In genomic region chr11:111612211-111612610, GRCh38 we compare ENCODE assay signal across 19 cellular contexts. TPM values are rescaled to one million over a fixed set of nuclear protein-coding genes. Genes with fewer than 3 reads are reported as not detected.
DNase-seq lines count a peak whose midpoint lies in the region; ATAC-seq and TF ChIP-seq lines count a peak whose summit lies in the region.
"Had no signal": no experiment of that assay in that cellular context is flagged by ENCODE, and none has a peak within 500 bp of the region (broad histone marks: within the 10 kb centered on the region; RNA-seq: fewer than 3 reads in every experiment).

No MANE protein-coding gene starts in this region.

- peak overlapping the region; percentile 54 for H3K27ac ChIP-seq in fibroblast of lung (ENCODE audit: insufficient read depth, low read length)

- H4K20me1 ChIP-seq in fibroblast of lung (ENCODE audit: control insufficient read depth, extremely low read depth, insufficient read depth, low read length): no peaks in the 10 kb centered on the region

- H3K27me3 ChIP-seq in fibroblast of lung (ENCODE audit: control insufficient read depth, insufficient read depth, low read length): no peaks in the 10 kb centered on the region
- H3K27me3 ChIP-seq: dorsolateral prefrontal cortex, stomach had no signal

- no peak for ATAC-seq in esophagus mucosa
- no peak for ATAC-seq in activated naive CD4-positive, alpha-beta T cell treated with anti-CD3 and anti-CD28 coated beads, Interleukin-2, amount 50 U/mL, for 72 hours
- ATAC-seq: activated CD8-positive, alpha-beta memory T cell treated with anti-CD3 and anti-CD28 coated beads, Interleukin-2, amount 10 ng/mL, durations not matched to agents 7 days and 5 days; activated T-helper 17 cell treated with anti-CD3 and anti-CD28 coated beads, Interleukin-2, amount 50 U/mL, for 72 hours had no signal

- H3K4me3 ChIP-seq in fibroblast of lung (replicated peaks in 1 of 4; ENCODE audit: control extremely low read depth in 1 of 4, insufficient read depth in 1 of 4, low read depth in 3 of 4, low read length in 4 of 4): no peak overlapping the region
- H3K4me3 ChIP-seq: dorsolateral prefrontal cortex, stomach had no signal

- BruUV-seq in Calu3 (replicated peaks; lab: Mats Ljungman, UMichigan): no TSS peak

- H3K4me3 Mint-ChIP-seq in nephron progenitor cell: no peak overlapping the region
- no peak overlapping the region for H3K4me3 Mint-ChIP-seq in Calu3 (ENCODE audit: low read depth, unreplicated experiment)
- H3K4me3 Mint-ChIP-seq: activated CD8-positive, alpha-beta memory T cell treated with anti-CD3 and anti-CD28 coated beads, Interleukin-2, amount 10 ng/mL, durations not matched to agents 7 days and 5 days; activated T-helper 17 cell treated with anti-CD3 and anti-CD28 coated beads, Interleukin-2, amount 50 U/mL, for 72 hours; type B pancreatic cell had no signal

- H3K36me3 ChIP-seq in fibroblast of lung (ENCODE audit: control insufficient read depth, insufficient read depth, low read length): no peaks in the 10 kb centered on the region

- H3K27ac Mint-ChIP-seq in nephron progenitor cell: peak overlapping the region; percentile 41
- H3K27ac Mint-ChIP-seq in Calu3 (ENCODE audit: unreplicated experiment): no peak overlapping the region
- H3K27ac Mint-ChIP-seq in activated naive CD4-positive, alpha-beta T cell treated with anti-CD3 and anti-CD28 coated beads, Interleukin-2, amount 50 U/mL, for 72 hours: no peak overlapping the region
- H3K27ac Mint-ChIP-seq: activated CD8-positive, alpha-beta memory T cell treated with anti-CD3 and anti-CD28 coated beads, Interleukin-2, amount 10 ng/mL, durations not matched to agents 7 days and 5 days; activated T-helper 17 cell treated with anti-CD3 and anti-CD28 coated beads, Interleukin-2, amount 50 U/mL, for 72 hours; type B pancreatic cell had no signal

- H3K9me3 ChIP-seq in fibroblast of lung (ENCODE audit: control insufficient read depth, insufficient read depth, low read depth, low read length): no peaks in the 10 kb centered on the region
- H3K9me3 ChIP-seq: stomach had no signal

- peaks cover 1% of the 10 kb centered on the region for H3K36me3 Mint-ChIP-seq in nephron progenitor cell (ENCODE audit: low read depth)
- no peaks in the 10 kb centered on the region for H3K36me3 Mint-ChIP-seq in Calu3 (ENCODE audit: insufficient read depth, unreplicated experiment)
- H3K36me3 Mint-ChIP-seq in activated naive CD4-positive, alpha-beta T cell treated with anti-CD3 and anti-CD28 coated beads, Interleukin-2, amount 50 U/mL, for 72 hours: no peaks in the 10 kb centered on the region
- H3K36me3 Mint-ChIP-seq: activated CD8-positive, alpha-beta memory T cell treated with anti-CD3 and anti-CD28 coated beads, Interleukin-2, amount 10 ng/mL, durations not matched to agents 7 days and 5 days had no signal

- TF ChIP-seq CTCF in fibroblast of lung (conservative IDR thresholded peaks at IDR 0.05 in 1 of 2, IDR thresholded peaks at IDR 0.05 in 1 of 2; ENCODE audit: low read depth in 1 of 2, low read length in 2 of 2) (no peak), nephron progenitor cell (IDR thresholded peaks at IDR 0.05) (no peak), Calu3 (IDR thresholded peaks at IDR 0.05; ENCODE audit: unreplicated experiment) (no peak)

- intact Hi-C loops in Calu3 (cut with micrococcal nuclease; ENCODE audit: unreplicated experiment): no loop called here

- CTCF ChIA-PET in Calu3 (lab: Charles Lee): interaction anchor here (0.5 kb wide), 1 partner anchor 16 kb away, joined by 4 read pairs; no protein-coding TSS in a partner anchor

- no peaks in the 10 kb centered on the region for H3K27me3 Mint-ChIP-seq in nephron progenitor cell (ENCODE audit: low read depth, poor library complexity)
- no peaks in the 10 kb centered on the region for H3K27me3 Mint-ChIP-seq in Calu3 (ENCODE audit: unreplicated experiment)
- H3K27me3 Mint-ChIP-seq: activated CD8-positive, alpha-beta memory T cell treated with anti-CD3 and anti-CD28 coated beads, Interleukin-2, amount 10 ng/mL, durations not matched to agents 7 days and 5 days; activated T-helper 17 cell treated with anti-CD3 and anti-CD28 coated beads, Interleukin-2, amount 50 U/mL, for 72 hours; type B pancreatic cell had no signal

- peak; percentile 38 for DNase-seq in GM03348 (ENCODE audit: low spot score)
- peak; percentile 28 for DNase-seq in NCI-H226
- peak; percentile 64 to 87 for DNase-seq in fibroblast of lung (ENCODE audit: low read depth in 2 of 2)
- DNase-seq in nephron progenitor cell: no peak
- no peak for DNase-seq in activated CD4-positive, alpha-beta T cell treated with anti-CD3 and anti-CD28 coated beads for 1 hour
- DNase-seq in Calu3: no peak
- no peak for DNase-seq in activated naive CD4-positive, alpha-beta T cell treated with anti-CD3 and anti-CD28 coated beads, Interleukin-2, amount 50 U/mL, for 72 hours (ENCODE audit: low spot score in 2 of 2)
- DNase-seq: activated CD8-positive, alpha-beta memory T cell treated with anti-CD3 and anti-CD28 coated beads, Interleukin-2, amount 10 ng/mL, durations not matched to agents 7 days and 5 days; dorsolateral prefrontal cortex; left cardiac atrium; NCI-H1105 treated with DMSO at 0.1 percent for 48 hours; NCI-H510A; RPMI8226; stimulated activated CD4-positive, alpha-beta T cell treated with anti-CD3 and anti-CD28 coated beads, Interleukin-4, amount 100 ng/mL, for 4 hours; stomach; T1000 had no signal

- no peak overlapping the region for H3K9ac ChIP-seq in fibroblast of lung (ENCODE audit: insufficient read depth, low read length)

- peaks cover 14% of the 10 kb centered on the region for H3K79me2 ChIP-seq in fibroblast of lung (ENCODE audit: control insufficient read depth, insufficient read depth, low read length)

- H2AFZ ChIP-seq in fibroblast of lung (ENCODE audit: low read length): no peak overlapping the region

- H3K9me3 Mint-ChIP-seq in nephron progenitor cell (no peaks in the 10 kb centered on the region), Calu3 (ENCODE audit: low read depth, unreplicated experiment) (no peaks in the 10 kb centered on the region)
- no peaks in the 10 kb centered on the region for H3K9me3 Mint-ChIP-seq in activated naive CD4-positive, alpha-beta T cell treated with anti-CD3 and anti-CD28 coated beads, Interleukin-2, amount 50 U/mL, for 72 hours
- H3K9me3 Mint-ChIP-seq: activated T-helper 17 cell treated with anti-CD3 and anti-CD28 coated beads, Interleukin-2, amount 50 U/mL, for 72 hours; type B pancreatic cell had no signal

- H3K4me1 ChIP-seq in fibroblast of lung (ENCODE audit: control insufficient read depth, extremely low read depth, insufficient read depth, low read length): peaks cover 5% of the 10 kb centered on the region

- peak overlapping the region; percentile 29 for H3K4me2 ChIP-seq in fibroblast of lung (ENCODE audit: extremely low read depth, insufficient read depth, low read length)

- H3K4me1 Mint-ChIP-seq in nephron progenitor cell (no peaks in the 10 kb centered on the region), Calu3 (ENCODE audit: low read depth, unreplicated experiment) (no peaks in the 10 kb centered on the region)
- H3K4me1 Mint-ChIP-seq: activated CD8-positive, alpha-beta memory T cell treated with anti-CD3 and anti-CD28 coated beads, Interleukin-2, amount 10 ng/mL, durations not matched to agents 7 days and 5 days had no signal

RNA-seq across cellular contexts. Expression of gene SIK2, which starts 10.0 kb away (rescaled TPM):
- 11.0 and 16.3 TPM in 2 replicates for total RNA-seq in fibroblast of lung
- polyA plus RNA-seq in fibroblast of lung: 19.3 and 20.1 TPM in 2 replicates
- 10.0 and 14.1 TPM in 2 replicates for polyA plus RNA-seq in fibroblast of lung (2012)
- polyA minus RNA-seq in fibroblast of lung (ENCODE audit: low replicate concordance): 57.2 and 78.5 TPM in 2 replicates
- 10.3 and 13.9 TPM in 2 replicates for total RNA-seq in Calu3 (2022)
- 6.8 TPM for total RNA-seq in esophagus mucosa
- total RNA-seq in activated naive CD4-positive, alpha-beta T cell treated with anti-CD3 and anti-CD28 coated beads, Interleukin-2, amount 50 U/mL, for 72 hours: 1 to 10 TPM; 2.9 to 6.1 TPM

Comparison
In these comparisons a context has a peak if more than half of its experiments do, and no peak if none do; other contexts are left out.
1. DNase-seq: peak in GM03348 (single experiment), NCI-H226 (single experiment) and fibroblast of lung (2 of 2); none in nephron progenitor cell (single experiment), activated CD4-positive, alpha-beta T cell treated with anti-CD3 and anti-CD28 coated beads for 1 hour (single experiment), Calu3 (single experiment) and activated naive CD4-positive, alpha-beta T cell treated with anti-CD3 and anti-CD28 coated beads, Interleukin-2, amount 50 U/mL, for 72 hours (0 of 2).